Comparison of ENCODE assay signal across 15 cellular contexts in genomic region chr10:86078639-86079035, GRCh38.
DNase-seq lines count a peak whose midpoint lies in the region; TF ChIP-seq lines count a peak whose summit lies in the region.
"Had no signal": no experiment of that assay in that cellular context is flagged by ENCODE, and none has a peak within 500 bp of the region (broad histone marks: within the 10 kb centered on the region; RNA-seq: fewer than 3 reads in every experiment).

No MANE protein-coding gene starts in this region.

- H3K4me3 ChIP-seq in KMS-11 (IDR thresholded peaks at IDR 0.05; ENCODE audit: insufficient read depth, low read depth, low read length), result no peak overlapping the region
- H3K4me3 ChIP-seq: SK-N-MC had no signal

- H3K36me3 ChIP-seq in ES-I3 (ENCODE audit: insufficient read depth, low read length), result no peaks in the 10 kb centered on the region
- no peaks in the 10 kb centered on the region for H3K36me3 ChIP-seq in KMS-11 (ENCODE audit: insufficient read depth)

- peaks cover 3% of the 10 kb centered on the region for H3K27me3 Mint-ChIP-seq in glutamatergic neuron (ENCODE audit: unreplicated experiment)

- peaks cover 16% of the 10 kb centered on the region for H3K4me1 ChIP-seq in ES-I3 (ENCODE audit: insufficient read depth, low read length)
- H3K4me1 ChIP-seq in KMS-11 (ENCODE audit: low read depth, poor library complexity, severe bottlenecking), result peaks cover 46% of the 10 kb centered on the region

- H3K27ac Mint-ChIP-seq in glutamatergic neuron (ENCODE audit: unreplicated experiment), result peak overlapping the region; percentile 79

- H3K9me3 ChIP-seq in ES-I3 (ENCODE audit: control insufficient read depth, insufficient read depth, low read length), result no peaks in the 10 kb centered on the region

- no peak overlapping the region for H3K27ac ChIP-seq in KMS-11
- H3K27ac ChIP-seq: C4-2B, SK-N-MC had no signal

- TF ChIP-seq CTCF in KMS-11 (conservative IDR thresholded peaks at IDR 0.05; ENCODE audit: low read depth, low read length), result no peak
- no peak for TF ChIP-seq CTCF in glutamatergic neuron (IDR thresholded peaks at IDR 0.05; ENCODE audit: partially characterized antibody, unreplicated experiment)

- H3K4me1 Mint-ChIP-seq in glutamatergic neuron (ENCODE audit: low read depth, unreplicated experiment), result peaks cover 10% of the 10 kb centered on the region

- H3K9ac ChIP-seq in ES-I3 (ENCODE audit: low read depth, low read length), result 0 out of 2 replicates have a peak overlapping the region, but pooled peaks have one; percentile 4
- H3K9ac ChIP-seq in KMS-11, result no peak overlapping the region

- no peaks in the 10 kb centered on the region for H3K27me3 ChIP-seq in KMS-11 (ENCODE audit: insufficient read depth, low read depth)

- CTCF ChIA-PET in HEK293T (lab: Yijun Ruan, JAX), result no interaction called here

- H4K20me1 ChIP-seq in KMS-11 (ENCODE audit: insufficient read depth), result no peaks in the 10 kb centered on the region

- DNase-seq in glutamatergic neuron (no peak), posterior vena cava (ENCODE audit: low spot score) (peak; percentile 52), HEK293T (ENCODE audit: extremely low spot score) (no peak), DMS53 treated with DMSO at 0.1 percent for 48 hours (lab: John Stamatoyannopoulos, UW; ENCODE audit: unreplicated experiment) (no peak), occipital lobe (lab: John Stamatoyannopoulos, UW) (no peak), T1000 (lab: John Stamatoyannopoulos, UW) (no peak)
- DNase-seq: KBM-7, NCI-H146, NCI-H2081, NCI-H510A, NCI-H82 had no signal

- no peak overlapping the region for H2AFZ ChIP-seq in KMS-11 (ENCODE audit: low read depth)

- no peaks in the 10 kb centered on the region for H3K79me2 ChIP-seq in KMS-11 (ENCODE audit: insufficient read depth, low read depth)

- H3K36me3 Mint-ChIP-seq in glutamatergic neuron (ENCODE audit: unreplicated experiment), result no peaks in the 10 kb centered on the region

- intact Hi-C loops in posterior vena cava (cut with DNase I), result no loop called here

- peak overlapping the region; percentile 13 for H3K4me3 Mint-ChIP-seq in glutamatergic neuron (ENCODE audit: unreplicated experiment)

- H3K9me3 Mint-ChIP-seq in glutamatergic neuron (ENCODE audit: unreplicated experiment), result peaks cover 5% of the 10 kb centered on the region

- POLR2A ChIA-PET in HEK293T (lab: Yijun Ruan, JAX), result no interaction called here

- peak overlapping the region; percentile 27; the same call in 1 of the 2 replicates for H3K4me2 ChIP-seq in KMS-11

TF ChIP-seq in HEK293T, 16 proteins besides CTCF, POLR2A, EP300 and RAD21:
- TF ChIP-seq BHLHE40 (IDR thresholded peaks at IDR 0.05; ENCODE audit: borderline replicate concordance) (no peak), ZNF384 (IDR thresholded peaks at IDR 0.05) (no peak), HDGF (IDR thresholded peaks at IDR 0.05; ENCODE audit: borderline replicate concordance) (no peak), PKNOX1 (IDR thresholded peaks at IDR 0.05) (no peak), LEF1 (IDR thresholded peaks at IDR 0.05; ENCODE audit: borderline replicate concordance) (no peak), CTBP1 (IDR thresholded peaks at IDR 0.05; ENCODE audit: borderline replicate concordance) (no peak), TARDBP (IDR thresholded peaks at IDR 0.05) (no peak), FOXA1 (IDR thresholded peaks at IDR 0.05) (no peak), NFRKB (IDR thresholded peaks at IDR 0.05) (no peak), FOXK2 (IDR thresholded peaks at IDR 0.05) (no peak), ELF4 (IDR thresholded peaks at IDR 0.05) (no peak), SUZ12 (IDR thresholded peaks at IDR 0.05) (no peak), L3MBTL2 (conservative IDR thresholded peaks at IDR 0.05) (no peak), ARNT (IDR thresholded peaks at IDR 0.05) (no peak), SP1 (IDR thresholded peaks at IDR 0.05) (no peak), FOXM1 (IDR thresholded peaks at IDR 0.05; ENCODE audit: borderline replicate concordance) (no peak)
